ENCODE assay signal across 11 cellular contexts in the genomic region with DNA sequence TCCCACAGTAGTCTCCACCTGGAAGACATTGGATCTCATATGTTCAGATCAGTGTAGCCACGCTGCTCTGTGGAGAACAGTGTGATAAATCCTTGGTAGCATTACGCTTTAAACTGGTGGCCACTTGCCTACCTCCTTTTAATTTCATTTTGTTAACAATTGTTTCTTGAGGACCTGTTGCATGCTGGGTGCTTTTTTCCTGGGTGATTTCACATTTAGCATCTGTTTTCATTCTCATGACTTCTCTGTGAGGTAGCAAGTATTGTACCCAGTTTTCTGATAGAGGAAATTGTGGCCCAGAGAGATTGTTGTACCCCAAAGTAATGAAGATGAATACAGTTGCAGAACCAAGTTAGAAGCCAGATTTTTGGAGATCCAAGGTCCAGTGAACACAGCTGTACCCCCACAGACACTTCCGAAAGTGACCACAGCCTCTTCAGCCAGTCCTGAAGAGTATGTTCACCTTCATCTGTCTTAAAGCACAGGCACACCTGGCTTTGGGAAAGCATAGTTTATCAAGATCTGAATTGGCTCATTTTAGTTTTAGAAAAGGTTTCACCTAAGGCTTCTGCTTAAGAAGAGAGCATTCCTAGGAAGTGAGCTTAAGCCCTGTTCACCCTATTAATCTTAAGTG.
DNase-seq lines count a peak whose midpoint lies in the region; ATAC-seq, FAIRE-seq and TF ChIP-seq lines count a peak whose summit lies in the region.
"Had no signal": no experiment of that assay in that cellular context is flagged by ENCODE, and none has a peak within 500 bp of the region (broad histone marks: within the 10 kb centered on the region; RNA-seq: fewer than 3 reads in every experiment).

No MANE protein-coding gene starts in this region.

- DNase-seq in immature natural killer cell: no peak
- DNase-seq in RCC 7860 (ENCODE audit: low spot score): no peak
- no peak for DNase-seq in HuH-7.5 (ENCODE audit: low spot score)
- no peak for DNase-seq in MG63
- DNase-seq: activated CD8-positive, alpha-beta memory T cell treated with anti-CD3 and anti-CD28 coated beads, Interleukin-2, amount 50 U/mL, for 48 hours; IMR-90 had no signal

- no peak for FAIRE-seq in RCC 7860 (lab: Jason Lieb, UNC)
- FAIRE-seq: keratinocyte had no signal

- H3K27ac ChIP-seq in C4-2B: peak overlapping the region; percentile 88; the same call in 1 of the 2 replicates

- no peaks in the 10 kb centered on the region for H3K36me3 ChIP-seq in MG63

- TF ChIP-seq CTCF in C4-2B (conservative IDR thresholded peaks at IDR 0.05): no peak

- ATAC-seq in GM19324 (IDR thresholded peaks at IDR 0.05; ENCODE audit: low FRiP score, unreplicated experiment): peak; percentile 28
- ATAC-seq in HG03521 (IDR thresholded peaks at IDR 0.05; ENCODE audit: unreplicated experiment): peak; percentile 5
- no peak for ATAC-seq in GM21717 (IDR thresholded peaks at IDR 0.05; ENCODE audit: unreplicated experiment)

- H3K27me3 Mint-ChIP-seq in immature natural killer cell (ENCODE audit: low read depth in 3 of 3): peaks cover 0 to 14% (median 4%) of the 10 kb centered on the region in 3 donors

- no peaks in the 10 kb centered on the region for H3K9me3 Mint-ChIP-seq in immature natural killer cell

- no peak overlapping the region for H3K4me3 ChIP-seq in MG63

- H3K27me3 ChIP-seq in MG63: no peaks in the 10 kb centered on the region

- H3K4me1 Mint-ChIP-seq in immature natural killer cell: peaks cover 81 to 88% of the 10 kb centered on the region in 2 donors

- peak overlapping the region; percentile 96 to 98 (median 96) for H3K27ac Mint-ChIP-seq in immature natural killer cell

- no peaks in the 10 kb centered on the region for H3K36me3 Mint-ChIP-seq in immature natural killer cell

- no peaks in the 10 kb centered on the region for H3K9me3 ChIP-seq in MG63

- H3K4me3 Mint-ChIP-seq in immature natural killer cell: peak overlapping the region; percentile 64 to 84 (median 77)
